Comparison of ENCODE assay signal across 8 cellular contexts in the genomic region with DNA sequence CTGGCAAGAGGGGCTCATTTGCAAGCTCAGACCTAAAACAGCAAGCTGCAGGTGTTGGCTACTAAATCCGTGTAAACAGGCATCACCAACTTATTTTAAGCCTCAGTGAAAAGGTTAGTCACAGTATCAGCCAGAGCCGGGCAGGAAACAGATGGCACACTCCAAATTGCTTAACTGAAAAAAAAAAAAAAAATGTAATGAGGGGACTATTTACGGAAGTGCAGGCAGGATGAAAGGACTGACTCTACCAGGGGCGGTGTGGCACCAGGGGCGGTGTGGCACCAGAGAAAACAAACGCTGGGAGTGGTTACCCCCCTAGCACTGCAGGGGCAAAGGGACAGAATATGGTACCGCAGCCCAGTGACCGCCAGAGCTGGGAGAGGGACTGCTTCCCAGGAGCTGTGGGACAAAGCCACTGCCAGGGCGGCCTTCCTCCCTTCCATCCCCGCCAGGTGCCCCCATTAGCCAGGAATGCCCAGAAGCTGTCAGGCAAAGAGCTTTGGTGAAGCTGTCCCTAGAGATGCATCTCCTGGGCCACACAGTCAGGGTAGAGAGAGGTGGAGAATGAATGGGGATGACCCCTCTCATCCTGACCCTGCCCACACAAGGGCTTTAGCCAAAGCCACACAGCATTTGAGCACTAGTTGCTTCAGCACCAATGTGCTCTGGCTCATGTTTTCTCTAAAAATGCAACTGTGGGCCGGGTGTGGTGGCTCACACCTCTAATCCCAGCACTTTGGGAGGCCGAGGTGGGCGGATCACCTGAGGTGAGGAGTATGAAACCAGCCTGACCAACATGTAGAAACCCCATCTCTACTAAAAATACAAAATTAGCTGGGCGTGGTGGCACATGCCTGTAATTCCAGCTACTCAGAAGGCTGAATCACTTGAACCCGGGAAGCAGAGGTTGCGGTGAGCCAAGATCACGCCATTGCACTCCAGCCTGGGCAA. TPM values are rescaled to one million over a fixed set of nuclear protein-coding genes. Genes with fewer than 3 reads are reported as not detected.
DNase-seq lines count a peak whose midpoint lies in the region; ATAC-seq and TF ChIP-seq lines count a peak whose summit lies in the region.

No MANE protein-coding gene starts in this region.

- peak overlapping the region; percentile 27 to 88 for H3K27ac ChIP-seq in coronary artery

- intact Hi-C loops in sciatic nerve (cut with DNase I) = no loop called here

- peak; percentile 75 for ATAC-seq in GM19455 (IDR thresholded peaks at IDR 0.05; ENCODE audit: unreplicated experiment)
- ATAC-seq in HG03460 (IDR thresholded peaks at IDR 0.05; ENCODE audit: unreplicated experiment) = peak; percentile 76
- peak; percentile 85 for ATAC-seq in sciatic nerve

- no peak overlapping the region for H3K4me3 ChIP-seq in coronary artery

- DNase-seq in DMS153 (lab: John Stamatoyannopoulos, UW) = peak; percentile 73
- peak; percentile 94 for DNase-seq in NOMO-1 treated with DMSO at 0.1 percent for 48 hours (lab: John Stamatoyannopoulos, UW; ENCODE audit: unreplicated experiment)
- no peak for DNase-seq in coronary artery (ENCODE audit: low spot score)
- DNase-seq in sciatic nerve (ENCODE audit: low spot score) = no peak
- no peak for DNase-seq in HuH-7 (ENCODE audit: low spot score)
- DNase-seq in activated CD4-positive, alpha-beta T cell treated with anti-CD3 and anti-CD28 coated beads, Interleukin-2, amount 50 U/mL, for 4 hours = no peak

- no peak for TF ChIP-seq CTCF in coronary artery (IDR thresholded peaks at IDR 0.05)

RNA-seq across cellular contexts. Expression of gene GFOD1, which starts 39.6 kb away (rescaled TPM):
- 16.3 TPM for total RNA-seq in sciatic nerve

RNA-seq across cellular contexts. Expression of gene SIRT5, which starts 47.4 kb away (rescaled TPM):
- 15.9 TPM for total RNA-seq in sciatic nerve

Comparison
In these comparisons a context has a peak if more than half of its experiments do, and no peak if none do; other contexts are left out.
1. DNase-seq: peak in DMS153 (single experiment) and NOMO-1 treated with DMSO at 0.1 percent for 48 hours (single experiment); none in coronary artery (single experiment), sciatic nerve (single experiment), HuH-7 (single experiment) and activated CD4-positive, alpha-beta T cell treated with anti-CD3 and anti-CD28 coated beads, Interleukin-2, amount 50 U/mL, for 4 hours (0 of 2).
2. Peak in every context shown above with its lines, with median percentiles within 50 percentile points of each other: ATAC-seq.